9 cellular contexts compared by ENCODE assay signal in the genomic region with DNA sequence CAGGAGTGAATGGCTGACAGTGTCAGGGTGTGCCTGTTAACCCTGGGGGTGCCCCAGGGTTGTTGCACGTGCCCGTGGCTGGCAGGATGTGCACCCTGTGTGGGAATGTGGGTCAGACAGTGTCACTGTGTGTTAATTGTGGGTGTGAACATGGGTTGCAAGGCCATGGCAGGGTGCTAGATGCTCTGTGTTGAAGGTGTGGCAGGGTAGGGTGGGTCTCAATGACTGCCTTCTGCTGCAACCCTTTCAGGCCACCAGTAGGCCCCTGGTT. TPM values are rescaled to one million over a fixed set of nuclear protein-coding genes. Genes with fewer than 3 reads are reported as not detected.
DNase-seq lines count a peak whose midpoint lies in the region; ATAC-seq, FAIRE-seq and TF ChIP-seq lines count a peak whose summit lies in the region.
"Had no signal": no experiment of that assay in that cellular context is flagged by ENCODE, and none has a peak within 500 bp of the region (broad histone marks: within the 10 kb centered on the region; RNA-seq: fewer than 3 reads in every experiment).

No MANE protein-coding gene starts in this region.

- no peaks in the 10 kb centered on the region for H3K36me3 Mint-ChIP-seq in CD4-positive, alpha-beta T cell (ENCODE audit: low read depth)
- H3K36me3 Mint-ChIP-seq in astrocyte (ENCODE audit: low read depth, unreplicated experiment) = peaks cover 4% of the 10 kb centered on the region

- H3K4me1 Mint-ChIP-seq in CD4-positive, alpha-beta T cell (ENCODE audit: low read depth) = peaks cover 45% of the 10 kb centered on the region
- peaks cover 39% of the 10 kb centered on the region for H3K4me1 Mint-ChIP-seq in astrocyte (ENCODE audit: low read depth, unreplicated experiment)

- no peaks in the 10 kb centered on the region for H3K27me3 Mint-ChIP-seq in CD4-positive, alpha-beta T cell
- H3K27me3 Mint-ChIP-seq in astrocyte (ENCODE audit: low read depth, unreplicated experiment) = no peaks in the 10 kb centered on the region

- no peaks in the 10 kb centered on the region for H3K9me3 Mint-ChIP-seq in CD4-positive, alpha-beta T cell
- H3K9me3 Mint-ChIP-seq in astrocyte (ENCODE audit: unreplicated experiment) = peaks cover 2% of the 10 kb centered on the region
- H3K9me3 Mint-ChIP-seq: nephron progenitor cell had no signal

- H3K4me2 ChIP-seq in Loucy (ENCODE audit: low read depth, low read length, poor library complexity, severe bottlenecking) = no peak overlapping the region
- peak overlapping the region; percentile 75 for H3K4me2 ChIP-seq in astrocyte (ENCODE audit: low read length)

- intact Hi-C loops in CD4-positive, alpha-beta T cell (cut with DNase I, micrococcal nuclease) = loop anchor here (1.0 to 5.0 kb wide), 4 partner anchors 16 to 59 kb away; partner anchors contain the start of gene BRMS1 (in 1 of the 2)
- intact Hi-C loops in mucosa of descending colon (cut with DNase I, micrococcal nuclease) = no loop called here

- no peak overlapping the region for H3K9ac ChIP-seq in Loucy (ENCODE audit: low read depth, low read length, poor library complexity, severe bottlenecking)
- peak overlapping the region; percentile 74 for H3K9ac ChIP-seq in astrocyte (ENCODE audit: low read length)

- DNase-seq in CD4-positive, alpha-beta T cell = no peak
- DNase-seq in astrocyte (ENCODE audit: low read depth) = no peak
- DNase-seq in mucosa of descending colon = peak in 1 of 3 donors; percentile 62
- no peak for DNase-seq in cerebellum (ENCODE audit: low spot score)
- DNase-seq in HAP-1 (ENCODE audit: low spot score in 2 of 2) = no peak
- no peak for DNase-seq in NCI-H128 (lab: John Stamatoyannopoulos, UW; ENCODE audit: unreplicated experiment)

- peak overlapping the region; percentile 85 for H3K27ac Mint-ChIP-seq in CD4-positive, alpha-beta T cell
- H3K27ac Mint-ChIP-seq in astrocyte (ENCODE audit: unreplicated experiment) = peak overlapping the region; percentile 84

- peaks cover 31% of the 10 kb centered on the region for H3K4me1 ChIP-seq in Loucy (ENCODE audit: insufficient read depth, low read length, poor library complexity, severe bottlenecking)
- H3K4me1 ChIP-seq in astrocyte (ENCODE audit: insufficient read depth, low read length) = peaks cover 46% of the 10 kb centered on the region
- peaks cover 11% of the 10 kb centered on the region for H3K4me1 ChIP-seq in mucosa of descending colon (ENCODE audit: low read depth)
- no peaks in the 10 kb centered on the region for H3K4me1 ChIP-seq in HAP-1

- CTCF ChIA-PET in CD4-positive, alpha-beta T cell (lab: Charles Lee) = no interaction called here

- no peak for TF ChIP-seq CTCF in CD4-positive, alpha-beta T cell (IDR thresholded peaks at IDR 0.05)
- TF ChIP-seq CTCF in Loucy (conservative IDR thresholded peaks at IDR 0.05; ENCODE audit: low read length) (no peak), astrocyte (IDR thresholded peaks at IDR 0.05; ENCODE audit: insufficient read depth, low read depth, low read length) (no peak), mucosa of descending colon (IDR thresholded peaks at IDR 0.05) (no peak)

- H2AFZ ChIP-seq in Loucy (ENCODE audit: low read length) (peak overlapping the region; percentile 88), astrocyte (ENCODE audit: low read depth, low read length) (no peak overlapping the region)

- FAIRE-seq in astrocyte (lab: Jason Lieb, UNC) = no peak

- H3K36me3 ChIP-seq in Loucy (ENCODE audit: insufficient read depth, low read length) (no peaks in the 10 kb centered on the region), astrocyte (ENCODE audit: insufficient read depth, low read length) (peaks cover 3% of the 10 kb centered on the region), mucosa of descending colon (ENCODE audit: low read depth) (no peaks in the 10 kb centered on the region), HAP-1 (replicated peaks) (no peaks in the 10 kb centered on the region)

- H3K9me3 ChIP-seq in CD4-positive, alpha-beta T cell (ENCODE audit: control insufficient read depth, low read length) = no peaks in the 10 kb centered on the region
- no peaks in the 10 kb centered on the region for H3K9me3 ChIP-seq in Loucy (ENCODE audit: insufficient read depth, low read depth, low read length)
- no peaks in the 10 kb centered on the region for H3K9me3 ChIP-seq in astrocyte (ENCODE audit: insufficient read depth, low read depth, low read length)
- no peaks in the 10 kb centered on the region for H3K9me3 ChIP-seq in mucosa of descending colon
- no peaks in the 10 kb centered on the region for H3K9me3 ChIP-seq in HAP-1

- H3K9me2 ChIP-seq in Loucy (replicated peaks; ENCODE audit: low read depth, low read length) = no peaks in the 10 kb centered on the region

- no peaks in the 10 kb centered on the region for H3K27me3 ChIP-seq in CD4-positive, alpha-beta T cell (ENCODE audit: control insufficient read depth, insufficient read depth, low read length)
- H3K27me3 ChIP-seq in Loucy (ENCODE audit: insufficient read depth, low read length, poor library complexity, severe bottlenecking) (no peaks in the 10 kb centered on the region), astrocyte (ENCODE audit: insufficient read depth, low read length) (no peaks in the 10 kb centered on the region), HAP-1 (ENCODE audit: low read depth) (no peaks in the 10 kb centered on the region)

- H4K20me1 ChIP-seq in Loucy (ENCODE audit: insufficient read depth, low read length, poor library complexity, severe bottlenecking) (no peaks in the 10 kb centered on the region), astrocyte (ENCODE audit: insufficient read depth, low read length) (peaks cover 19% of the 10 kb centered on the region)

- POLR2A ChIA-PET in CD4-positive, alpha-beta T cell (lab: Charles Lee) = interaction anchor here (1.4 kb wide), 1 partner anchor 16 kb away, joined by 11 read pairs; no protein-coding TSS in a partner anchor

- H3K4me3 ChIP-seq in Loucy (ENCODE audit: low read length, poor library complexity, severe bottlenecking) (no peak overlapping the region), astrocyte (ENCODE audit: insufficient read depth, low read depth, low read length) (no peak overlapping the region), mucosa of descending colon (no peak overlapping the region), HAP-1 (no peak overlapping the region)

- H3K27ac ChIP-seq in CD4-positive, alpha-beta T cell (ENCODE audit: low read depth, low read length) = no peak overlapping the region
- H3K27ac ChIP-seq in astrocyte (ENCODE audit: low read depth, low read length) = peak overlapping the region; percentile 84

- in situ Hi-C loops in HAP-1 (cut with MboI; ENCODE audit: low sequenced_read_pairs) = no loop called here

- H3K79me2 ChIP-seq in Loucy (ENCODE audit: insufficient read depth, low read length) = no peaks in the 10 kb centered on the region
- H3K79me2 ChIP-seq in astrocyte (ENCODE audit: insufficient read depth, low read length) = no peaks in the 10 kb centered on the region

- H3K4me3 Mint-ChIP-seq in CD4-positive, alpha-beta T cell = peak overlapping the region; percentile 42
- no peak overlapping the region for H3K4me3 Mint-ChIP-seq in astrocyte (ENCODE audit: unreplicated experiment)

- ATAC-seq in CD4-positive, alpha-beta T cell (ENCODE audit: poor library complexity) = peak; percentile 35
- ATAC-seq in mucosa of descending colon (peak; percentile 54), GM18873 (IDR thresholded peaks at IDR 0.05; ENCODE audit: low FRiP score, unreplicated experiment) (no peak)

- H3F3A ChIP-seq in Loucy (ENCODE audit: low read depth) = no peaks in the 10 kb centered on the region

RNA-seq across cellular contexts. Expression of gene RIN1, which starts 8.3 kb away (rescaled TPM):
- 1 to 10 TPM; 1.2 to 1.6 TPM for total RNA-seq in CD4-positive, alpha-beta T cell
- total RNA-seq in astrocyte (8.5 and 12.0 TPM in 2 replicates), mucosa of descending colon (10 to 100 TPM in 1 of 3 donors, 1 to 10 TPM in 2; 5.2 to 12.7 (median 9.5) TPM), cerebellum (0.64 TPM)

RNA-seq across cellular contexts. Expression of gene CD248, which starts 11.1 kb away (rescaled TPM):
- total RNA-seq in CD4-positive, alpha-beta T cell = 1 to 10 TPM; 3.3 to 3.4 TPM
- 50.9 and 58.8 TPM in 2 replicates for total RNA-seq in astrocyte
- 10 to 100 TPM in 2 of 3 donors, 1 to 10 TPM in 1; 4.5 to 37.7 (median 28.5) TPM for total RNA-seq in mucosa of descending colon
- total RNA-seq in cerebellum = 5.2 TPM

RNA-seq across cellular contexts. Expression of gene BRMS1, which starts 16.9 kb away (rescaled TPM):
- total RNA-seq in CD4-positive, alpha-beta T cell = 10 to 100 TPM; 52.7 to 58.4 TPM
- total RNA-seq in astrocyte = 43.5 and 47.8 TPM in 2 replicates
- 10 to 100 TPM; 35.9 to 47.6 (median 39.3) TPM for total RNA-seq in mucosa of descending colon
- total RNA-seq in cerebellum = 10.3 TPM

RNA-seq across cellular contexts. Expression of gene B4GAT1, which starts 19.5 kb away (rescaled TPM):
- total RNA-seq in CD4-positive, alpha-beta T cell = 1 to 10 TPM; 1.9 to 2.0 TPM
- total RNA-seq in astrocyte (25.2 and 28.4 TPM in 2 replicates), mucosa of descending colon (10 to 100 TPM; 13.4 to 34.6 (median 13.4) TPM), cerebellum (42.7 TPM)

RNA-seq across cellular contexts. Expression of gene TMEM151A, which starts 36.3 kb away (rescaled TPM):
- total RNA-seq in CD4-positive, alpha-beta T cell = under 1 TPM; 0.11 to 0.14 TPM
- 1.8 and 2.0 TPM in 2 replicates for total RNA-seq in astrocyte
- total RNA-seq in mucosa of descending colon = under 1 TPM; 0.17 to 0.38 (median 0.27) TPM
- 6.4 TPM for total RNA-seq in cerebellum

Comparison
In these comparisons a context has a peak if more than half of its experiments do, and no peak if none do; other contexts are left out.
1. intact Hi-C loops: an anchor here in CD4-positive, alpha-beta T cell (1.0 to 5.0 kb wide); none called in mucosa of descending colon.